Comparison of ENCODE assay signal across 23 cellular contexts in the genomic region with DNA sequence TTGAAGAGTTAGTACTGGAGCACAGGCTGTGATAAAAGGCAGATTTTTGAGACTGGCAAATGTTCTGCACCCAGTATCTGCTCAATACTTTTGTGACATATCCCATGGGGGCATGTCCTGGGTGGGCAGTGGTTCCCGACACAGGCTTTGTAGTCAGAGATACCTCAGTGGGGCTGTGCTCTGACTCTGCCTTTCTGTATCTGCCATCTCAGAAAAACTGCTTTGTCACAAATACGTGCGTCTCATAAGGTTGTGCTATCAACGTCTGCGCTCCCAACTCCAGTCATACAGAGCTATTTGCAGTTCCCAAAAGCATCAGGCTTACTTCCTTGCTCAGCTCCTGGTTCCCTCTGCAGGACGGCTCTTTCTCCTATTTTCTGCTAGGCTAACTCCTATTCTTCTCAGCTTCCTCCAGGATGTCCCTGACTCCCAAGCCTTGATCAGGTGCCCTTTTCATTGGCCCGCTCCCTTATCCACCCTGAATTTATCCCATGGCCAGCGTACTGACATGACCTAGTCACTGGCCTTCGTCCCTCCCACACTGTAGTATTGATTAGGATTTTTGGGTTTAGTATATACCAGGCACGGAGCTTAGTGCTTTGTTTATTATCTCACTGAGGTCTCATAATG.
"Had no signal": no experiment of that assay in that cellular context is flagged by ENCODE, and none has a peak within 500 bp of the region (broad histone marks: within the 10 kb centered on the region; RNA-seq: fewer than 3 reads in every experiment).

No MANE protein-coding gene starts in this region.

- H3K27ac ChIP-seq: colonic mucosa, neutrophil, psoas muscle, sigmoid colon, skin epidermis, stomach, thoracic aorta had no signal

- H3K4me1 ChIP-seq: colonic mucosa had no signal

- H3K4me3 ChIP-seq: colonic mucosa, psoas muscle, sigmoid colon, skin epidermis, stomach, thoracic aorta had no signal

- DNase-seq: colonic mucosa; dermis blood vessel endothelial cell; effector CD8-positive, alpha-beta T cell; immature natural killer cell; kidney; left cardiac atrium; mesendoderm; naive B cell; psoas muscle; retina; sigmoid colon; stimulated activated CD4-positive, alpha-beta T cell treated with anti-CD3 and anti-CD28 coated beads, Interleukin-2, amount 100 ng/mL, for 24 hours; stimulated activated CD4-positive, alpha-beta T cell treated with anti-CD3 and anti-CD28 coated beads, Interleukin-4, amount 100 ng/mL, for 4 hours; stimulated activated naive CD4-positive, alpha-beta T cell; stomach; substantia nigra; trophoblast cell had no signal

- H3K9me3 ChIP-seq: colonic mucosa, neutrophil, psoas muscle, sigmoid colon, stomach, thoracic aorta had no signal

- H3K36me3 ChIP-seq: colonic mucosa, neutrophil had no signal

- FAIRE-seq: endometrium, frontal cortex, kidney had no signal

- ATAC-seq: esophagus mucosa, psoas muscle had no signal

- H3K27me3 ChIP-seq: colonic mucosa, sigmoid colon, stomach had no signal
